8 cellular contexts compared by ENCODE assay signal in the genomic region with DNA sequence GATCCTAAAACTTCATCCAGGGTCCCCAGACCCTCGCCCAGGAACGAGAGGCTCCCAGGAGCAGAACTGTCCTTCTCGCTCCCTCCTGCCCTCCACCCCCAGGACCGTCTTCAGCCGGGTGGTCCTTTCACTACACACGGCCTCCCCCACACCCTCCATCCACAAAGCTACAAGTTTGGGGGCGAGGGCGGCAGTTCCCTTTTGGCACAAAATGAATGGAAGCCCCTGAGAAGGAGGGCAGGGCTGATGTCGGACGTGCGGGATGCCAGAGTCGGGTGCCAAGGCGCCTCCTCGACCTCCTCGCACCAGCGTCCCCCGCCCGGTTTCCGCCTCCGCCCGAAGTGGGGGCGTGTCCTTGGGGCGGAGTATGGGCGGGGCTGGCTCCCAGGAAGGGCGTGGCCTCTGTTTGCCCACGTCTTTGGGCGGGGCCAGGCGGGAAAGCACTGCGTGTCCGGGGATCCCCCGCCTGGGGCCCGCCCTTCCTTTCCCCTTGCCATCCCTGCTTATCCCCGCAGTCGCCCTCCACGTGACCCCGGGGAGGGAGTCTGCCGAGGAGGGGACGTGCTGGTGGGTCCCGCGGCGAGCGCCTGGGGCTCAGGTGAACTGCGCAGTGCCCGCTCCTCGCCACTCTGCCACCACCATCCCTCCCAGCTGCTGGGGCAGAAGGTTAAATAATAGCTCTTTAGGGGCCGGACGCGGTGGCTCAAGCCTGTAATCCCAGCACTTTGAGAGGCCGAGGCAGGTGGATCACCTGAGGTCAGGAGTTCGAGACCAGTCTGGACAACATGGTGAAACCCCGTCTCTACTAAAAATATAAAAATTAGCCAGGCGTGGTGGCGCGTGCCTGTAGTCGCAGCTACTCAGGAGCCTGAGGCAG. TPM values are rescaled to one million over a fixed set of nuclear protein-coding genes. Genes with fewer than 3 reads are reported as not detected.
A peak's percentile ranks its signal among the peaks of the same experiment; 100 is the strongest.
DNase-seq lines count a peak whose midpoint lies in the region; ATAC-seq and TF ChIP-seq lines count a peak whose summit lies in the region.

No MANE protein-coding gene starts in this region.

- intact Hi-C loops in Calu3 (cut with micrococcal nuclease; ENCODE audit: unreplicated experiment) (no loop called here), OCI-LY7 (cut with micrococcal nuclease; ENCODE audit: unreplicated experiment) (loop anchor here (1.0 kb wide), 1 partner anchor 17 kb away; the partner anchor contains the start of gene CCDC85B), mucosa of descending colon (cut with DNase I, micrococcal nuclease) (no loop called here)

- peak; percentile 97 for DNase-seq in Calu3
- DNase-seq in OCI-LY7 (ENCODE audit: low spot score), result peak; percentile 94
- peak; percentile 94 for DNase-seq in activated T-cell treated with anti-CD3 and anti-CD28 coated beads for 24 hours (ENCODE audit: low read depth)
- peak; percentile 92 for DNase-seq in epidermal melanocyte (ENCODE audit: insufficient read length, low spot score)
- DNase-seq in mucosa of descending colon, result peak; percentile 97 to 99 (median 98)
- peak; percentile 88 to 95 for DNase-seq in stimulated activated CD8-positive, alpha-beta memory T cell treated with anti-CD3 and anti-CD28 coated beads, Interleukin-4, amount 100 ng/mL, for 4 hours (ENCODE audit: low read depth in 2 of 2, low spot score in 1 of 2)

- peak overlapping the region; percentile 76; the same call in 1 of the 2 replicates for H2AFZ ChIP-seq in OCI-LY7 (ENCODE audit: low read length)

- BruUV-seq in Calu3 (replicated peaks; lab: Mats Ljungman, UMichigan), result no TSS peak
- BruUV-seq in OCI-LY7 (replicated peaks; lab: Mats Ljungman, UMichigan), result no TSS peak

- H3K36me3 Mint-ChIP-seq in Calu3 (ENCODE audit: insufficient read depth, unreplicated experiment), result peaks cover 30% of the 10 kb centered on the region
- H3K36me3 Mint-ChIP-seq in IgD-negative memory B cell, result no peaks in the 10 kb centered on the region

- H3K4me1 Mint-ChIP-seq in Calu3 (ENCODE audit: low read depth, unreplicated experiment), result peaks cover 9% of the 10 kb centered on the region
- peaks cover 5 to 13% (median 12%) of the 10 kb centered on the region in 3 donors for H3K4me1 Mint-ChIP-seq in IgD-negative memory B cell

- CTCF ChIA-PET in Calu3 (lab: Charles Lee), result interaction anchor here (1.0 to 1.2 kb wide), 2 partner anchors 11 to 14 kb away, joined by 3 to 6 read pairs; partner anchors contain the start of gene MUS81
- CTCF ChIA-PET in OCI-LY7 (lab: Charles Lee; ENCODE audit: unreplicated experiment), result interaction anchor here (1.0 to 1.4 kb wide), 4 partner anchors 11 to 16 kb away, joined by 3 to 5 read pairs (median 4); partner anchors contain the start of gene MUS81

- peak overlapping the region; percentile 61 for H3K4me3 ChIP-seq in OCI-LY7 (ENCODE audit: low read depth, low read length, poor library complexity, severe bottlenecking)
- H3K4me3 ChIP-seq in mucosa of descending colon, result no peak overlapping the region

- H3K36me3 ChIP-seq in OCI-LY7 (ENCODE audit: insufficient read depth, low read length) (no peaks in the 10 kb centered on the region), mucosa of descending colon (ENCODE audit: low read depth) (peaks cover 4% of the 10 kb centered on the region)

- H4K20me1 ChIP-seq in OCI-LY7 (ENCODE audit: insufficient read depth, low read length), result no peaks in the 10 kb centered on the region

- ATAC-seq in GM21528 (IDR thresholded peaks at IDR 0.05; ENCODE audit: low FRiP score, unreplicated experiment), result peak; percentile 63
- peak; percentile 98 for ATAC-seq in mucosa of descending colon

- peak overlapping the region; percentile 46 for H3K27ac ChIP-seq in OCI-LY7 (ENCODE audit: low read depth, low read length, poor library complexity, severe bottlenecking)

- H3K79me2 ChIP-seq in OCI-LY7 (ENCODE audit: insufficient read depth, low read depth, low read length), result no peaks in the 10 kb centered on the region

- H3K4me1 ChIP-seq in OCI-LY7 (ENCODE audit: insufficient read depth, low read length, poor library complexity, severe bottlenecking) (peaks cover 28% of the 10 kb centered on the region), mucosa of descending colon (ENCODE audit: low read depth) (peaks cover 10% of the 10 kb centered on the region)

- TF ChIP-seq CTCF in Calu3 (IDR thresholded peaks at IDR 0.05; ENCODE audit: unreplicated experiment), result no peak
- no peak for TF ChIP-seq CTCF in OCI-LY7 (conservative IDR thresholded peaks at IDR 0.05; ENCODE audit: low read length)
- no peak for TF ChIP-seq CTCF in mucosa of descending colon (IDR thresholded peaks at IDR 0.05)

- H3K27me3 Mint-ChIP-seq in Calu3 (ENCODE audit: unreplicated experiment), result peaks cover 29% of the 10 kb centered on the region
- peaks cover 5% of the 10 kb centered on the region for H3K27me3 Mint-ChIP-seq in IgD-negative memory B cell

- POLR2A ChIA-PET in OCI-LY7 (lab: Charles Lee), result interaction anchor here (0.6 to 2.3 kb wide), 7 partner anchors 12 to 1707 kb away, joined by 3 to 12 read pairs (median 5); partner anchors contain the start of genes CCDC85B and MUS81

- no peaks in the 10 kb centered on the region for H3K9me3 ChIP-seq in OCI-LY7 (ENCODE audit: low read length)
- H3K9me3 ChIP-seq in mucosa of descending colon, result no peaks in the 10 kb centered on the region

- no peaks in the 10 kb centered on the region for H3K9me2 ChIP-seq in OCI-LY7 (ENCODE audit: insufficient read depth, low read length)

- peak overlapping the region; percentile 80 for H3K4me3 Mint-ChIP-seq in Calu3 (ENCODE audit: low read depth, unreplicated experiment)
- peak overlapping the region; percentile 80 to 95 (median 89) for H3K4me3 Mint-ChIP-seq in IgD-negative memory B cell

- H3K9me3 Mint-ChIP-seq in Calu3 (ENCODE audit: low read depth, unreplicated experiment) (no peaks in the 10 kb centered on the region), IgD-negative memory B cell (no peaks in the 10 kb centered on the region)

- H3K27ac Mint-ChIP-seq in Calu3 (ENCODE audit: unreplicated experiment) (no peak overlapping the region), IgD-negative memory B cell (peak overlapping the region; percentile 79 to 91 (median 87))

- peak overlapping the region; percentile 89 for H3K4me2 ChIP-seq in OCI-LY7 (ENCODE audit: low read length)

RNA-seq across cellular contexts. Expression of gene EFEMP2, which starts 0.9 kb away (rescaled TPM):
- 3.4 and 3.8 TPM in 2 replicates for total RNA-seq in Calu3 (2022)
- polyA plus RNA-seq in IgD-negative memory B cell, result 0.29 TPM
- 6.1 and 7.2 TPM in 2 replicates for total RNA-seq in OCI-LY7 (2014; rRNA removed; shearing (Covaris generic))
- total RNA-seq in OCI-LY7 (2022), result 7.6 and 8.9 TPM in 2 replicates
- 10 to 100 TPM; 11.7 to 67.0 (median 15.3) TPM for total RNA-seq in mucosa of descending colon

RNA-seq across cellular contexts. Expression of gene CTSW, which starts 6.1 kb away (rescaled TPM):
- not detected in 2 replicates for total RNA-seq in Calu3 (2022)
- polyA plus RNA-seq in IgD-negative memory B cell, result 29.2 TPM
- total RNA-seq in OCI-LY7 (2014; rRNA removed; shearing (Covaris generic)), result not detected in 2 replicates
- not detected in 2 replicates for total RNA-seq in OCI-LY7 (2022)
- total RNA-seq in mucosa of descending colon, result 1 to 10 TPM; 1.2 to 3.2 (median 2.8) TPM

RNA-seq across cellular contexts. Expression of gene MUS81, which starts 13.3 kb away (rescaled TPM):
- total RNA-seq in Calu3 (2022) (50.8 and 67.6 TPM in 2 replicates), OCI-LY7 (2022) (94.2 and 102 TPM in 2 replicates), mucosa of descending colon (10 to 100 TPM; 48.0 to 81.8 (median 58.7) TPM)
- 38.7 TPM for polyA plus RNA-seq in IgD-negative memory B cell
- 110 and 130 TPM in 2 replicates for total RNA-seq in OCI-LY7 (2014; rRNA removed; shearing (Covaris generic))

RNA-seq across cellular contexts. Expression of gene FIBP, which starts 14.8 kb away (rescaled TPM):
- total RNA-seq in Calu3 (2022), result 75.8 and 79.2 TPM in 2 replicates
- 97.0 TPM for polyA plus RNA-seq in IgD-negative memory B cell
- total RNA-seq in OCI-LY7 (2014; rRNA removed; shearing (Covaris generic)), result 133 and 184 TPM in 2 replicates
- total RNA-seq in OCI-LY7 (2022), result 89.4 and 97.3 TPM in 2 replicates
- total RNA-seq in mucosa of descending colon, result 10 to 100 TPM; 35.8 to 52.8 (median 47.0) TPM

RNA-seq across cellular contexts. Expression of gene CFL1, which starts 15.5 kb away (rescaled TPM):
- 955 and 963 TPM in 2 replicates for total RNA-seq in Calu3 (2022)
- 2,244 TPM for polyA plus RNA-seq in IgD-negative memory B cell
- 1,019 and 1,146 TPM in 2 replicates for total RNA-seq in OCI-LY7 (2014; rRNA removed; shearing (Covaris generic))
- total RNA-seq in OCI-LY7 (2022), result 1,064 and 1,119 TPM in 2 replicates
- 1,000 to 10,000 TPM; 1,004 to 2,046 (median 1,725) TPM for total RNA-seq in mucosa of descending colon
